8 cellular contexts compared by ENCODE assay signal in genomic region chr12:122336015-122336946, GRCh38.
DNase-seq lines count a peak whose midpoint lies in the region; ATAC-seq and TF ChIP-seq lines count a peak whose summit lies in the region.

No MANE protein-coding gene starts in this region.

- no peak overlapping the region for H3K4me3 ChIP-seq in fibroblast of the aortic adventitia (ENCODE audit: low read depth, low read length)

- ATAC-seq in GM18519 (IDR thresholded peaks at IDR 0.05; ENCODE audit: low FRiP score, unreplicated experiment) (no peak), HG03571 (IDR thresholded peaks at IDR 0.05; ENCODE audit: unreplicated experiment) (no peak)

- peak; percentile 79 for TF ChIP-seq CTCF in fibroblast of the aortic adventitia (IDR thresholded peaks at IDR 0.05; ENCODE audit: insufficient read depth, low read length)

- DNase-seq in NCI-H2196 (lab: John Stamatoyannopoulos, UW; ENCODE audit: unreplicated experiment) (peak; percentile 6), NCI-H2196 treated with DMSO at 0.1 percent for 48 hours (lab: John Stamatoyannopoulos, UW; ENCODE audit: unreplicated experiment) (no peak), NCI-H510A treated with DMSO at 0.1 percent for 48 hours (lab: John Stamatoyannopoulos, UW) (peak; percentile 53), fibroblast of the aortic adventitia (ENCODE audit: low read depth) (peak; percentile 40)
- peak; percentile 3 to 17 for DNase-seq in activated CD8-positive, alpha-beta memory T cell treated with anti-CD3 and anti-CD28 coated beads for 4 hours (ENCODE audit: low read depth in 2 of 2)
- DNase-seq in stimulated activated CD4-positive, alpha-beta T cell treated with anti-CD3 and anti-CD28 coated beads, Interleukin-12 subunit alpha, Interleukin-12 subunit beta, amount 100 ng/mL, for 48 hours (ENCODE audit: low read depth in 2 of 3, low spot score in 1 of 3) = peak; percentile 15 to 34 (median 32)
